In genomic region chr12:89350661-89351488, GRCh38 we compare ENCODE assay signal across 8 cellular contexts.
A peak's percentile ranks its signal among the peaks of the same experiment; 100 is the strongest.
DNase-seq lines count a peak whose midpoint lies in the region; ATAC-seq lines count a peak whose summit lies in the region.

No MANE protein-coding gene starts in this region.

- no peak for ATAC-seq in GM18873 (IDR thresholded peaks at IDR 0.05; ENCODE audit: low FRiP score, unreplicated experiment)

- no peaks in the 10 kb centered on the region for H3K9me3 Mint-ChIP-seq in T-helper 2 cell treated with Interferon-gamma antibody and Interleukin-4, amounts not matched to agents 5 μg/mL and 100 μg/mL, for 36 hours

- no peaks in the 10 kb centered on the region for H3K36me3 ChIP-seq in endocrine pancreas (ENCODE audit: control insufficient read depth, insufficient read depth, low read length)
- H3K36me3 ChIP-seq in mucosa of stomach (ENCODE audit: control insufficient read depth, insufficient read depth, low read length) = no peaks in the 10 kb centered on the region

- H3K4me3 ChIP-seq in endocrine pancreas (ENCODE audit: control insufficient read depth, insufficient read depth, low read length) (peak overlapping the region; percentile 28), mucosa of stomach (ENCODE audit: low read length) (peak overlapping the region; percentile 84)

- H3K36me3 Mint-ChIP-seq in T-helper 2 cell treated with Interferon-gamma antibody and Interleukin-4, amounts not matched to agents 5 μg/mL and 100 μg/mL, for 36 hours (ENCODE audit: low read depth) = peaks cover 59% of the 10 kb centered on the region

- no peaks in the 10 kb centered on the region for H3K27me3 ChIP-seq in endocrine pancreas (ENCODE audit: control insufficient read depth, insufficient read depth, low read length)
- no peaks in the 10 kb centered on the region for H3K27me3 ChIP-seq in mucosa of stomach (ENCODE audit: control insufficient read depth, insufficient read depth, low read length)

- DNase-seq in NCI-H2196 (lab: John Stamatoyannopoulos, UW; ENCODE audit: unreplicated experiment) (peak; percentile 32), NCI-H2196 treated with DMSO at 0.1 percent for 48 hours (lab: John Stamatoyannopoulos, UW; ENCODE audit: unreplicated experiment) (no peak), GDM1 (lab: John Stamatoyannopoulos, UW) (no peak)
- no peak for DNase-seq in T-helper 2 cell treated with Interferon-gamma antibody and Interleukin-4, amounts not matched to agents 5 μg/mL and 100 μg/mL, for 36 hours (ENCODE audit: low spot score)
- no peak for DNase-seq in activated CD4-positive, CD25-positive, alpha-beta regulatory T cell treated with anti-CD3 and anti-CD28 coated beads, Interleukin-2, amount 50 U/mL, for 72 hours

- H3K27me3 Mint-ChIP-seq in T-helper 2 cell treated with Interferon-gamma antibody and Interleukin-4, amounts not matched to agents 5 μg/mL and 100 μg/mL, for 36 hours (ENCODE audit: low read depth) = no peaks in the 10 kb centered on the region

- H3K9ac ChIP-seq in endocrine pancreas (ENCODE audit: control insufficient read depth, insufficient read depth, low read length) (peak overlapping the region; percentile 79), mucosa of stomach (ENCODE audit: low read length) (peak overlapping the region; percentile 87)

- H3K27ac Mint-ChIP-seq in T-helper 2 cell treated with Interferon-gamma antibody and Interleukin-4, amounts not matched to agents 5 μg/mL and 100 μg/mL, for 36 hours = peak overlapping the region; percentile 96

- H3K4me1 Mint-ChIP-seq in T-helper 2 cell treated with Interferon-gamma antibody and Interleukin-4, amounts not matched to agents 5 μg/mL and 100 μg/mL, for 36 hours (ENCODE audit: low read depth) = peaks cover 54% of the 10 kb centered on the region

- H3K4me1 ChIP-seq in endocrine pancreas (ENCODE audit: control insufficient read depth, insufficient read depth, low read length) (no peaks in the 10 kb centered on the region), mucosa of stomach (ENCODE audit: control insufficient read depth, insufficient read depth, low read length) (peaks cover 37% of the 10 kb centered on the region)

- H3K4me3 Mint-ChIP-seq in T-helper 2 cell treated with Interferon-gamma antibody and Interleukin-4, amounts not matched to agents 5 μg/mL and 100 μg/mL, for 36 hours = peak overlapping the region; percentile 98

- no peaks in the 10 kb centered on the region for H3K9me3 ChIP-seq in endocrine pancreas (ENCODE audit: control insufficient read depth, low read length)
- H3K9me3 ChIP-seq in mucosa of stomach (ENCODE audit: control insufficient read depth, low read length) = no peaks in the 10 kb centered on the region
